In the genomic region with DNA sequence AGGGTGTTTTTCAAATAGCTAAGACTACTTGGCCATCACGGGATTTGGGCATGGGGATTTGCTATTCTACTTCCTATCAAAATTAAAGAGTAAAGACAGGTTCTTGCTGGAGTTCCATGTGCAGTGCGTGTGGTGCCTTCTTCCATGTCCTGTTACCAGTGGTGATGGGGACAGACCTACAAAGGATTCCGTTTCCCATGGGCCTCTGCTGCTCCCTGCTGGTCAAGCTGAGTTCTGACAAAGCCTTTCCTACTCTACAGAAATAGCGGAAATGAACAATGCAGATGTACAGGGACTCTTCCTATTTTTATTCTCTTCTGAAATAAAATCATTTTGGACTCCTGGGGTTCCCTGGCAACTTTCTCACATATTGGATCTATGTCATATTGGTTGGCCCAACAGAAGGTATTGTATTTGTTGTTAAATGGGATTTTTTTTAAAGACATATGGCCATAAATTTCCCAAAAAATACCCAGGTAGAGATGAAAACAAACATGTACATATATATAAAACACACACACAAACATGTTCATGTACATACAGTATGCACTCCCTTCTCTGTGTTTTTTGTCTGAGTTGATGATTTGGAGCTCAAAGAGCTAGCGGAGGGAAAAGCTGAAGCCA, we compare ENCODE assay signal across 8 cellular contexts.
DNase-seq lines count a peak whose midpoint lies in the region; ATAC-seq and TF ChIP-seq lines count a peak whose summit lies in the region.

No MANE protein-coding gene starts in this region.

- H3K9ac ChIP-seq in mesendoderm (ENCODE audit: low read length): no peak overlapping the region

- no peaks in the 10 kb centered on the region for H3K27me3 Mint-ChIP-seq in activated CD8-positive, alpha-beta T cell treated with anti-CD3 and anti-CD28 coated beads for 36 hours
- no peaks in the 10 kb centered on the region for H3K27me3 Mint-ChIP-seq in effector memory CD8-positive, alpha-beta T cell

- POLR2A ChIA-PET in activated CD8-positive, alpha-beta T cell treated with anti-CD3 and anti-CD28 coated beads for 36 hours (lab: Charles Lee): no interaction called here

- H3K9me3 Mint-ChIP-seq in activated CD8-positive, alpha-beta T cell treated with anti-CD3 and anti-CD28 coated beads for 36 hours: no peaks in the 10 kb centered on the region
- H3K9me3 Mint-ChIP-seq in effector memory CD8-positive, alpha-beta T cell: no peaks in the 10 kb centered on the region
- H3K9me3 Mint-ChIP-seq in stimulated activated effector memory CD8-positive, alpha-beta T cell treated with anti-CD3 and anti-CD28 coated beads, Interleukin-12 subunit alpha, Interleukin-12 subunit beta, amount 100 ng/mL, for 72 hours: no peaks in the 10 kb centered on the region

- TF ChIP-seq CTCF in activated CD8-positive, alpha-beta T cell treated with anti-CD3 and anti-CD28 coated beads for 36 hours (IDR thresholded peaks at IDR 0.05): peak; percentile 85

- peak overlapping the region; percentile 23 for H3K27ac Mint-ChIP-seq in activated CD8-positive, alpha-beta T cell treated with anti-CD3 and anti-CD28 coated beads for 36 hours
- H3K27ac Mint-ChIP-seq in effector memory CD8-positive, alpha-beta T cell: peak overlapping the region; percentile 49 to 71
- H3K27ac Mint-ChIP-seq in stimulated activated effector memory CD8-positive, alpha-beta T cell treated with anti-CD3 and anti-CD28 coated beads, Interleukin-12 subunit alpha, Interleukin-12 subunit beta, amount 100 ng/mL, for 72 hours: no peak overlapping the region

- H3K27ac ChIP-seq in mesendoderm (ENCODE audit: low read depth, low read length): no peak overlapping the region

- no peaks in the 10 kb centered on the region for H3K79me1 ChIP-seq in mesendoderm (ENCODE audit: low read length)

- CTCF ChIA-PET in activated CD8-positive, alpha-beta T cell treated with anti-CD3 and anti-CD28 coated beads for 36 hours (lab: Charles Lee): interaction anchor here (0.7 to 2.2 kb wide), 29 partner anchors 9 to 987 kb away, joined by 3 to 21 read pairs (median 4); no protein-coding TSS in a partner anchor

- ATAC-seq in GM19467 (IDR thresholded peaks at IDR 0.05; ENCODE audit: unreplicated experiment) (peak; percentile 84), HG03565 (IDR thresholded peaks at IDR 0.05; ENCODE audit: unreplicated experiment) (peak; percentile 82)
- peak; percentile 88 for ATAC-seq in activated CD8-positive, alpha-beta T cell treated with anti-CD3 and anti-CD28 coated beads for 36 hours
- ATAC-seq in effector memory CD8-positive, alpha-beta T cell (replicated peaks): peak; percentile 73
- peak; percentile 84 for ATAC-seq in stimulated activated effector memory CD8-positive, alpha-beta T cell treated with anti-CD3 and anti-CD28 coated beads, Interleukin-12 subunit alpha, Interleukin-12 subunit beta, amount 100 ng/mL, for 72 hours

- no peaks in the 10 kb centered on the region for H3K36me3 ChIP-seq in mesendoderm (ENCODE audit: control insufficient read depth, insufficient read depth, low read length)

- intact Hi-C loops in activated CD8-positive, alpha-beta T cell treated with anti-CD3 and anti-CD28 coated beads for 36 hours (cut with micrococcal nuclease): no loop called here

- H3K4me1 ChIP-seq in mesendoderm (ENCODE audit: control insufficient read depth, low read depth, low read length): no peaks in the 10 kb centered on the region

- no peak overlapping the region for H3K23ac ChIP-seq in mesendoderm (ENCODE audit: low read length)

- no peak overlapping the region for H2BK15ac ChIP-seq in mesendoderm (replicated peaks; ENCODE audit: low read depth)

- H2BK5ac ChIP-seq in mesendoderm (ENCODE audit: low read length): no peak overlapping the region

- no peaks in the 10 kb centered on the region for H3K27me3 ChIP-seq in mesendoderm (ENCODE audit: insufficient read depth, low read length, poor library complexity)

- H4K8ac ChIP-seq in mesendoderm (ENCODE audit: low read depth, low read length): no peak overlapping the region

- no peak overlapping the region for H4K5ac ChIP-seq in mesendoderm (ENCODE audit: low read length)

- H3K79me2 ChIP-seq in mesendoderm (ENCODE audit: control insufficient read depth, insufficient read depth, low read length): no peaks in the 10 kb centered on the region

- H3K4me2 ChIP-seq in mesendoderm (ENCODE audit: low read length): no peak overlapping the region

- no peak overlapping the region for H3K4ac ChIP-seq in mesendoderm (ENCODE audit: low read depth, low read length)

- in situ Hi-C loops in Caki2 (cut with HindIII; ENCODE audit: low pct_unique_long_range_greater_than_20kb, low sequenced_read_pairs): no loop called here

- H2AK5ac ChIP-seq in mesendoderm (ENCODE audit: low read length): no peak overlapping the region

- H3K4me3 ChIP-seq in mesendoderm (ENCODE audit: low read length): no peak overlapping the region

- no peak overlapping the region for H2BK120ac ChIP-seq in mesendoderm (ENCODE audit: low read depth, low read length)

- no peak overlapping the region for H3K56ac ChIP-seq in mesendoderm (ENCODE audit: low read length)

- peaks cover 3% of the 10 kb centered on the region for H3K4me1 Mint-ChIP-seq in activated CD8-positive, alpha-beta T cell treated with anti-CD3 and anti-CD28 coated beads for 36 hours (ENCODE audit: low read depth)
- peaks cover 0 to 4% of the 10 kb centered on the region in 2 donors for H3K4me1 Mint-ChIP-seq in effector memory CD8-positive, alpha-beta T cell (ENCODE audit: low read depth in 2 of 2)
- H3K4me1 Mint-ChIP-seq in stimulated activated effector memory CD8-positive, alpha-beta T cell treated with anti-CD3 and anti-CD28 coated beads, Interleukin-12 subunit alpha, Interleukin-12 subunit beta, amount 100 ng/mL, for 72 hours: no peaks in the 10 kb centered on the region

- H3K4me3 Mint-ChIP-seq in activated CD8-positive, alpha-beta T cell treated with anti-CD3 and anti-CD28 coated beads for 36 hours: no peak overlapping the region
- H3K4me3 Mint-ChIP-seq in effector memory CD8-positive, alpha-beta T cell: no peak overlapping the region
- no peak overlapping the region for H3K4me3 Mint-ChIP-seq in stimulated activated effector memory CD8-positive, alpha-beta T cell treated with anti-CD3 and anti-CD28 coated beads, Interleukin-12 subunit alpha, Interleukin-12 subunit beta, amount 100 ng/mL, for 72 hours

- no CpG with 5 or more reads among the region's 5 CpGs for WGBS in mesendoderm (ENCODE audit: extremely low coverage, insufficient coverage, low lambda C conversion rate)

- no peak overlapping the region for H3K18ac ChIP-seq in mesendoderm (ENCODE audit: low read length)

- peaks cover 13% of the 10 kb centered on the region for H3K36me3 Mint-ChIP-seq in activated CD8-positive, alpha-beta T cell treated with anti-CD3 and anti-CD28 coated beads for 36 hours (ENCODE audit: low read depth)
- H3K36me3 Mint-ChIP-seq in effector memory CD8-positive, alpha-beta T cell (ENCODE audit: insufficient read depth): peaks cover 34% of the 10 kb centered on the region
- H3K36me3 Mint-ChIP-seq in stimulated activated effector memory CD8-positive, alpha-beta T cell treated with anti-CD3 and anti-CD28 coated beads, Interleukin-12 subunit alpha, Interleukin-12 subunit beta, amount 100 ng/mL, for 72 hours: peaks cover 29% of the 10 kb centered on the region

- peak; percentile 41 for DNase-seq in Caki2 (ENCODE audit: low read depth)
- DNase-seq in NCI-H82 (lab: John Stamatoyannopoulos, UW): peak; percentile 88
- DNase-seq in activated CD8-positive, alpha-beta T cell treated with anti-CD3 and anti-CD28 coated beads for 36 hours: peak; percentile 69
- DNase-seq in effector memory CD8-positive, alpha-beta T cell: peak; percentile 37 to 41 (median 37)
- peak; percentile 84 for DNase-seq in mesendoderm
- peak; percentile 49 to 76 for DNase-seq in stimulated activated effector memory CD8-positive, alpha-beta T cell treated with anti-CD3 and anti-CD28 coated beads, Interleukin-12 subunit alpha, Interleukin-12 subunit beta, amount 100 ng/mL, for 72 hours (ENCODE audit: low spot score in 2 of 2)

Comparison
In these comparisons a context has a peak if more than half of its experiments do, and no peak if none do; other contexts are left out.
1. DNase-seq: peak in every context shown above with its lines; median percentile 88 in NCI-H82; 84 in mesendoderm; 69 in activated CD8-positive, alpha-beta T cell treated with anti-CD3 and anti-CD28 coated beads for 36 hours; 62 in stimulated activated effector memory CD8-positive, alpha-beta T cell treated with anti-CD3 and anti-CD28 coated beads, Interleukin-12 subunit alpha, Interleukin-12 subunit beta, amount 100 ng/mL, for 72 hours; 41 in Caki2; 37 in effector memory CD8-positive, alpha-beta T cell.